ENCODE assay signal across 8 cellular contexts in genomic region chr5:4866817-4867216, GRCh38.
"Had no signal": no experiment of that assay in that cellular context is flagged by ENCODE, and none has a peak within 500 bp of the region (broad histone marks: within the 10 kb centered on the region; RNA-seq: fewer than 3 reads in every experiment).

No MANE protein-coding gene starts in this region.

- H3K4me3 ChIP-seq: GM12878 had no signal

- FAIRE-seq: G401.6, GM12878, GM12891, GM12892, GM18507, GM19239 had no signal

- DNase-seq: GDM1, GF-D8 had no signal

- ATAC-seq: GM12878 had no signal
